25 cellular contexts compared by ENCODE assay signal in genomic region chr3:95399580-95399979, GRCh38.
"Had no signal": no experiment of that assay in that cellular context is flagged by ENCODE, and none has a peak within 500 bp of the region (broad histone marks: within the 10 kb centered on the region; RNA-seq: fewer than 3 reads in every experiment).

No MANE protein-coding gene starts in this region.

- H3K4me1 ChIP-seq: Peyer's patch had no signal

- H3K4me3 ChIP-seq: Peyer's patch, SK-N-MC had no signal

- H3K27me3 ChIP-seq: Peyer's patch had no signal

- ATAC-seq: activated CD4-positive, CD25-positive, alpha-beta regulatory T cell treated with anti-CD3 and anti-CD28 coated beads, Interleukin-2, amount 50 U/mL, for 24 hours; activated CD8-positive, alpha-beta memory T cell treated with anti-CD3 and anti-CD28 coated beads, Interleukin-2, amount 10 ng/mL, durations not matched to agents 7 days and 5 days; activated CD8-positive, alpha-beta T cell treated with anti-CD3 and anti-CD28 coated beads, Interleukin-2, amount 10 ng/mL, durations not matched to agents 7 days and 5 days; activated naive CD4-positive, alpha-beta T cell treated with anti-CD3 and anti-CD28 coated beads, Interleukin-2, amount 50 U/mL, for 72 hours; activated naive CD8-positive, alpha-beta T cell treated with anti-CD3 and anti-CD28 coated beads, Interleukin-2, amount 50 U/mL, for 24 hours; activated T-cell treated with anti-CD3 and anti-CD28 coated beads, Interleukin-2, amount 50 U/mL, for 4 hours had no signal

- H3K27ac ChIP-seq: Peyer's patch, SK-N-MC had no signal

- DNase-seq: activated CD4-positive, alpha-beta T cell treated with anti-CD3 and anti-CD28 coated beads for 4 hours; activated CD8-positive, alpha-beta memory T cell treated with anti-CD3 and anti-CD28 coated beads, Interleukin-2, amount 10 ng/mL, durations not matched to agents 7 days and 5 days; activated CD8-positive, alpha-beta T cell treated with anti-CD3 and anti-CD28 coated beads, Interleukin-2, amount 10 ng/mL, durations not matched to agents 7 days and 5 days; activated effector memory CD4-positive, alpha-beta T cell treated with anti-CD3 and anti-CD28 coated beads, Interleukin-2, amount 50 U/mL, for 16 hours; activated naive CD4-positive, alpha-beta T cell treated with Interleukin-2 at 50 U/mL for 16 hours; activated naive CD8-positive, alpha-beta T cell treated with anti-CD3 and anti-CD28 coated beads, Interleukin-2, amount 50 U/mL, for 24 hours; activated T-cell treated with anti-CD3 and anti-CD28 coated beads, Interleukin-2, amount 50 U/mL, for 4 hours; amygdala; cerebellar nuclear complex; IMR-90; Kasumi-1; KBM-7; NCI-H1417; NCI-H1930; NCI-H2171 treated with DMSO at 0.1 percent for 48 hours; NCI-H345; NCI-H510A; NCI-H526 treated with DMSO at 0.1 percent for 48 hours; NK-92 treated with Interleukin-12 subunit alpha and Interleukin-12 subunit beta, amount 100 ng/mL, for 24 hours; OCI-M1; Peyer's patch; T-helper 1 cell had no signal

- H3K36me3 ChIP-seq: Peyer's patch had no signal
